ENCODE assay signal across 21 cellular contexts in the genomic region with DNA sequence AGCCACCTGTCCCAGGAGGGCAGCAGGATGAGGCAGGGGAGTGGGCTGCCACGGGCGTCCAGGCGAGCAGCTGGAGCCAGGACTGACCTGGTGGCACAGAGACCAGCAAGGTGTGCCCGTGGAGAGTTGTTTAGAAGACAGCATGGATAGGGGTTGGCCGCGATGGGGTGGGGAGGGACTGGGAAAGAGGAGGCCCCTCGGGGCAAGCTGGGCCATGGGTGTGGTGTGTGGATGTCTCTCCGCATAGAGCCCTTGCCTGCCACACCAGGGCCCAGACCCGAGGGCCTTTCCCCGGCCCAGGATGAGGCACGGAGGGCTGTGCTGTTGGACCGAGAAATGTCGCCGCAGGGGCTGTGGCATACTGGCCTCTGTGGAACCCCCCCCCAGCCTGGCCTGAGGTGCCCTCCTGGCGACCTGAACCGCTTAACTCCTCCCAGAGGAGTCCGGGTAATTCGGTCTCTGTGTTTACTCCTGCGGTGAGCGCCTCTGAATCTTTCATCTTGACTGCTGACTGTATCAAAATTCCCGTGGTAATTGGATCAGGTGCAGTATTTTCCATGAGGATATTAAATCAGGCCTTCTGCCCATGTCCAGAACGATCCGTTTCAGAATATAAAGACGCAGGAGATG. TPM values are rescaled to one million over a fixed set of nuclear protein-coding genes. Genes with fewer than 3 reads are reported as not detected.
DNase-seq lines count a peak whose midpoint lies in the region; ATAC-seq, FAIRE-seq and TF ChIP-seq lines count a peak whose summit lies in the region.
"Had no signal": no experiment of that assay in that cellular context is flagged by ENCODE, and none has a peak within 500 bp of the region (broad histone marks: within the 10 kb centered on the region; RNA-seq: fewer than 3 reads in every experiment).

No MANE protein-coding gene starts in this region.

- peaks cover 3 to 10% (median 7%) of the 10 kb centered on the region in 4 experiments; a peak in 4 of 7 replicates for H3K4me1 ChIP-seq in H1 (replicated peaks in 1 of 4; ENCODE audit: control insufficient read depth in 3 of 4, insufficient read depth in 4 of 4, low read length in 3 of 4)
- H3K4me1 ChIP-seq: A549 had no signal

- no peak for ATAC-seq in HG03432 (IDR thresholded peaks at IDR 0.05; ENCODE audit: unreplicated experiment)
- ATAC-seq: A549 had no signal

- H2BK15ac ChIP-seq in H1 (ENCODE audit: low read length) = no peak overlapping the region; the same call in 1 of the 2 replicates

- CTCF ChIA-PET in H1 (lab: Charles Lee; ENCODE audit: partially characterized antibody) = interaction anchor here (1.0 to 4.2 kb wide), 6 partner anchors 11 to 121 kb away, joined by 3 to 27 read pairs (median 4); no protein-coding TSS in a partner anchor

- no peak for TF ChIP-seq POLR2A in H1 (IDR thresholded peaks at IDR 0.05; ENCODE audit: control extremely low read depth in 1 of 2, low read depth in 2 of 2, low read length in 2 of 2)

- H3K79me2 ChIP-seq in H1 (ENCODE audit: control insufficient read depth in 1 of 2, insufficient read depth in 2 of 2, low read length in 2 of 2) = no peaks in the 10 kb centered on the region

- intact Hi-C loops in dorsolateral prefrontal cortex (cut with DNase I) = no loop called here

- H2BK20ac ChIP-seq in H1 (ENCODE audit: low read length) = 0 out of 2 replicates have a peak overlapping the region, but pooled peaks have one; percentile 48

- no peak overlapping the region for H3K18ac ChIP-seq in H1 (ENCODE audit: extremely low read depth, low read length)

- H3K36me3 ChIP-seq in H1 (ENCODE audit: control insufficient read depth in 2 of 4, insufficient read depth in 4 of 4, low read length in 3 of 4) = no peaks in the 10 kb centered on the region

- no peak overlapping the region for H3K4me2 ChIP-seq in H1 (ENCODE audit: insufficient read depth in 1 of 2, low read depth in 2 of 2, low read length in 2 of 2)
- H3K4me2 ChIP-seq: A549, SK-N-SH had no signal

- no peak overlapping the region for H2BK120ac ChIP-seq in H1 (replicated peaks; ENCODE audit: low read depth, low read length)

- H3K4me3 ChIP-seq in H1 (ENCODE audit: extremely low read depth in 1 of 4, insufficient read depth in 2 of 4, low read depth in 3 of 4, low read length in 4 of 4) = no peak overlapping the region
- H3K4me3 ChIP-seq in retinal pigment epithelial cell (ENCODE audit: low read length) = no peak overlapping the region
- H3K4me3 ChIP-seq in dorsolateral prefrontal cortex = no peak overlapping the region
- H3K4me3 ChIP-seq: A549 had no signal

- no peaks in the 10 kb centered on the region for H3K79me1 ChIP-seq in H1 (ENCODE audit: low read depth, low read length)

- TF ChIP-seq RAD21 in H1 (IDR thresholded peaks at IDR 0.05 in 1 of 2, conservative IDR thresholded peaks at IDR 0.05 in 1 of 2; ENCODE audit: low read depth in 2 of 2, low read length in 2 of 2) = no peak

- H4K5ac ChIP-seq in H1 (ENCODE audit: insufficient read length, low read depth, low read length) = no peak overlapping the region

- no peak overlapping the region for H3K56ac ChIP-seq in H1 (replicated peaks; ENCODE audit: insufficient read length, low read depth, low read length)

- H3K9me3 ChIP-seq in H1 (ENCODE audit: insufficient read depth in 2 of 2, low read depth in 1 of 2, low read length in 1 of 2) = no peaks in the 10 kb centered on the region
- H3K9me3 ChIP-seq: A549, SK-N-SH had no signal

- peaks cover 0 to 2% of the 10 kb centered on the region in 2 experiments for H4K20me1 ChIP-seq in H1 (replicated peaks in 1 of 2; ENCODE audit: control insufficient read depth in 1 of 2, insufficient read depth in 2 of 2, low read length in 2 of 2)

- no peak overlapping the region for H2AK5ac ChIP-seq in H1 (ENCODE audit: low read depth, low read length)

- H2AFZ ChIP-seq in H1 (ENCODE audit: low read length) = no peak overlapping the region

- no peak for TF ChIP-seq EP300 in H1 (IDR thresholded peaks at IDR 0.05; ENCODE audit: borderline replicate concordance in 1 of 2, low read depth in 2 of 2, low read length in 2 of 2)

- no peaks in the 10 kb centered on the region for H3K23me2 ChIP-seq in H1 (ENCODE audit: low read depth, low read length)

- H4K8ac ChIP-seq in H1 (ENCODE audit: extremely low read depth, insufficient read depth, low read length) = no peak overlapping the region

- H3K4ac ChIP-seq in H1 (replicated peaks; ENCODE audit: insufficient read length, low read depth, low read length) = no peak overlapping the region

- no peak for FAIRE-seq in H1 (lab: Jason Lieb, UNC)
- FAIRE-seq: A549, GM12892, H54, HTR-8/SVneo had no signal

- H3K14ac ChIP-seq in H1 (ENCODE audit: insufficient read length) = no peak overlapping the region

- no peak overlapping the region for H3K27ac ChIP-seq in H1 (ENCODE audit: low read depth, low read length)
- H3K27ac ChIP-seq in dorsolateral prefrontal cortex = no peak overlapping the region
- H3K27ac ChIP-seq: A549, C4-2B, HL-60 had no signal

- no peak overlapping the region for H3K9ac ChIP-seq in H1 (replicated peaks in 1 of 4; ENCODE audit: extremely low read depth in 1 of 4, low read depth in 3 of 4, low read length in 3 of 4)
- H3K9ac ChIP-seq: SK-N-SH had no signal

- H2BK12ac ChIP-seq in H1 (ENCODE audit: low read depth, low read length) = no peak overlapping the region

- DNase-seq in NCI-H2227 (lab: John Stamatoyannopoulos, UW; ENCODE audit: unreplicated experiment) (peak; percentile 10), NCI-H2227 treated with DMSO at 0.1 percent for 48 hours (lab: John Stamatoyannopoulos, UW) (no peak), M059J (ENCODE audit: low read depth) (peak; percentile 25), H1 (ENCODE audit: low read depth in 1 of 2, low spot score in 2 of 2) (no peak), retinal pigment epithelial cell (ENCODE audit: low read depth) (peak; percentile 14), dorsolateral prefrontal cortex (no peak)
- DNase-seq: DMS 273 treated with DMSO at 0.1 percent for 48 hours, NCI-H2081, NCI-H446, SHP77, SK-N-SH had no signal

- H2BK5ac ChIP-seq in H1 (ENCODE audit: low read depth, low read length) = no peak overlapping the region

- H3K23ac ChIP-seq in H1 (ENCODE audit: insufficient read length) = no peak overlapping the region

- TF ChIP-seq CTCF in H1 (IDR thresholded peaks at IDR 0.05; ENCODE audit: control extremely low read depth in 1 of 3, insufficient read depth in 1 of 3, low read depth in 1 of 3, low read length in 3 of 3) (no peak), retinal pigment epithelial cell (conservative IDR thresholded peaks at IDR 0.05; ENCODE audit: low read depth, low read length) (no peak), dorsolateral prefrontal cortex (IDR thresholded peaks at IDR 0.05 in 54 of 56, conservative IDR thresholded peaks at IDR 0.05 in 2 of 56; ENCODE audit: low read depth in 1 of 56, partially characterized antibody in 56 of 56) (no peak)

- H3K27me3 ChIP-seq in H1 (replicated peaks in 1 of 4; ENCODE audit: control insufficient read depth in 3 of 4, extremely low read depth in 1 of 4, insufficient read depth in 3 of 4, low read length in 3 of 4) (no peaks in the 10 kb centered on the region), dorsolateral prefrontal cortex (no peaks in the 10 kb centered on the region)

- no peak overlapping the region for H4K91ac ChIP-seq in H1 (replicated peaks; ENCODE audit: insufficient read length, low read length)

- 85% methylated on average over 24 of the region's 24 CpGs; no CpG with 5 or more reads in 1 of the 2 experiments for WGBS in H1 (ENCODE audit: extremely low coverage in 1 of 2, insufficient coverage in 1 of 2, insufficient read length in 1 of 2, insufficient replicate concordance in 2 of 2, low coverage in 1 of 2, low lambda C conversion rate in 2 of 2, missing lambda C conversion rate in 1 of 2), 2 experiments

- POLR2A ChIA-PET in H1 (lab: Charles Lee; ENCODE audit: partially characterized antibody) = no interaction called here

TF ChIP-seq in H1, 55 proteins besides CTCF, POLR2A, EP300 and RAD21 (continues in another document):
- no peak for TF ChIP-seq POLR2AphosphoS5 (IDR thresholded peaks at IDR 0.05; ENCODE audit: low read depth, low read length)
- TF ChIP-seq SIN3A (conservative IDR thresholded peaks at IDR 0.05 in 1 of 2, IDR thresholded peaks at IDR 0.05 in 1 of 2; ENCODE audit: low read depth in 1 of 2, low read length in 2 of 2) = no peak
- no peak for TF ChIP-seq ATF3 (IDR thresholded peaks at IDR 0.05; ENCODE audit: insufficient read depth, low read depth, low read length)
- no peak for TF ChIP-seq NRF1 (IDR thresholded peaks at IDR 0.05; ENCODE audit: low read depth, low read length)
- TF ChIP-seq PHF8 (conservative IDR thresholded peaks at IDR 0.05; ENCODE audit: low read depth, low read length) = no peak
- TF ChIP-seq HDAC2 (IDR thresholded peaks at IDR 0.05; ENCODE audit: borderline replicate concordance in 1 of 2, low read depth in 2 of 2, low read length in 2 of 2) = no peak

RNA-seq across cellular contexts. Expression of gene LAMC3, which starts 22.5 kb away (rescaled TPM):
- total RNA-seq in M059J (2014; rRNA removed; shearing (Covaris generic)) = not detected in 2 replicates
- total RNA-seq in H1 (2021; fragmentation: NEBNext Ultra II Directional; extraction: Animal tissue kit (Norgen Biotek cat#: 25700)) = 12.3 and 13.2 TPM in 2 replicates
- polyA plus RNA-seq in H1 (2011; rRNA removed) = 9.3 and 11.5 TPM in 2 replicates
- polyA plus RNA-seq in H1 (2011; cell fraction: cytosol; rRNA removed) = 6.0 TPM
- polyA plus RNA-seq in H1 (2011; cell fraction: nucleus; rRNA removed) = 24.8 TPM
- 8.0 to 13.0 TPM (median 12.4 TPM) in 4 replicates for polyA plus RNA-seq in H1 (2012, experiment 1 of 2)
- polyA plus RNA-seq in H1 (2012, experiment 2 of 2) = 10.7 TPM
- polyA plus RNA-seq in H1 (2013, experiment 1 of 2) = 18.4 TPM
- polyA plus RNA-seq in H1 (2013, experiment 2 of 2) = 15.1 TPM
- polyA minus RNA-seq in H1 (2011; rRNA and poly(A)+ RNA removed) = 3.8 and 4.1 TPM in 2 replicates
- polyA minus RNA-seq in H1 (2011; cell fraction: cytosol; rRNA and poly(A)+ RNA removed) = 4.8 TPM
- polyA minus RNA-seq in H1 (2011; cell fraction: nucleus; rRNA and poly(A)+ RNA removed) = 7.2 TPM
- 10 to 100 TPM in 3 of 120 experiments, 1 to 10 TPM in 117; 1.4 to 14.2 (median 4.7) TPM for total RNA-seq in dorsolateral prefrontal cortex
- total RNA-seq: LHCN-M2 had no signal
- polyA plus RNA-seq: IgD-negative memory B cell had no signal

RNA-seq across cellular contexts. Expression of gene FIBCD1, which starts 47.4 kb away (rescaled TPM):
- total RNA-seq in M059J (2014; rRNA removed; shearing (Covaris generic)) = 12.7 and 36.2 TPM in 2 replicates
- 5.3 and 6.1 TPM in 2 replicates for total RNA-seq in H1 (2021; fragmentation: NEBNext Ultra II Directional; extraction: Animal tissue kit (Norgen Biotek cat#: 25700))
- 8.8 and 13.2 TPM in 2 replicates for polyA plus RNA-seq in H1 (2011; rRNA removed)
- 5.6 TPM for polyA plus RNA-seq in H1 (2011; cell fraction: cytosol; rRNA removed)
- polyA plus RNA-seq in H1 (2011; cell fraction: nucleus; rRNA removed) = 11.0 TPM
- polyA plus RNA-seq in H1 (2012, experiment 1 of 2) = 3.9 to 10.9 TPM (median 7.8 TPM) in 4 replicates
- 5.2 TPM for polyA plus RNA-seq in H1 (2012, experiment 2 of 2)
- polyA plus RNA-seq in H1 (2013, experiment 1 of 2) = 11.6 TPM
- polyA plus RNA-seq in H1 (2013, experiment 2 of 2) = 10.8 TPM
- polyA minus RNA-seq in H1 (2011; rRNA and poly(A)+ RNA removed) = 0.66 and 1.2 TPM in 2 replicates
- 2.1 TPM for polyA minus RNA-seq in H1 (2011; cell fraction: cytosol; rRNA and poly(A)+ RNA removed)
- 1.2 TPM for polyA minus RNA-seq in H1 (2011; cell fraction: nucleus; rRNA and poly(A)+ RNA removed)
- total RNA-seq in dorsolateral prefrontal cortex = 1 to 10 TPM in 87 of 120 experiments, under 1 TPM in 31, not detected in 2; 0.24 to 4.5 (median 1.6) TPM
- total RNA-seq: T-helper 1 cell treated with Interleukin-12 subunit alpha and Interleukin-12 subunit beta and Interleukin-4 antibody, amounts not matched to agents 30 ng/mL and 1 ng/mL, for 36 hours had no signal
- polyA plus RNA-seq: IgD-negative memory B cell had no signal

Comparison
In these comparisons a context has a peak if more than half of its experiments do, and no peak if none do; other contexts are left out.
1. DNase-seq: peak in NCI-H2227 (single experiment), M059J (single experiment) and retinal pigment epithelial cell (single experiment); none in NCI-H2227 treated with DMSO at 0.1 percent for 48 hours (single experiment), H1 (0 of 2) and dorsolateral prefrontal cortex (0 of 10).